Comparison of ENCODE assay signal across 10 cellular contexts in genomic region chr9:34374905-34375552, GRCh38. TPM values are rescaled to one million over a fixed set of nuclear protein-coding genes. Genes with fewer than 3 reads are reported as not detected.
DNase-seq lines count a peak whose midpoint lies in the region; ATAC-seq, FAIRE-seq and TF ChIP-seq lines count a peak whose summit lies in the region.
"Had no signal": no experiment of that assay in that cellular context is flagged by ENCODE, and none has a peak within 500 bp of the region (broad histone marks: within the 10 kb centered on the region; RNA-seq: fewer than 3 reads in every experiment).

No MANE protein-coding gene starts in this region.

- WGBS in mesenchymal stem cell, result 55% methylated on average over 5 of the region's 5 CpGs

- no peaks in the 10 kb centered on the region for H3K79me1 ChIP-seq in mesenchymal stem cell (replicated peaks; ENCODE audit: low read length, poor library complexity, severe bottlenecking)

- no peak overlapping the region for H2BK5ac ChIP-seq in mesenchymal stem cell (ENCODE audit: low read depth, low read length, poor library complexity, severe bottlenecking)

- H2BK12ac ChIP-seq in mesenchymal stem cell (ENCODE audit: low read length in 2 of 2), result no peak overlapping the region

- H3K9ac ChIP-seq in astrocyte (ENCODE audit: low read length) (no peak overlapping the region), muscle layer of colon (ENCODE audit: low read length) (peak overlapping the region; percentile 83), mesenchymal stem cell (ENCODE audit: low read length) (no peak overlapping the region)

- no peak overlapping the region for H3K14ac ChIP-seq in mesenchymal stem cell (ENCODE audit: low read length in 2 of 2)

- H3K23ac ChIP-seq in mesenchymal stem cell (ENCODE audit: low read length in 2 of 2), result no peak overlapping the region

- H3K27ac Mint-ChIP-seq in astrocyte (ENCODE audit: unreplicated experiment), result no peak overlapping the region

- peaks cover 9% of the 10 kb centered on the region for H3K4me1 Mint-ChIP-seq in astrocyte (ENCODE audit: low read depth, unreplicated experiment)

- no peaks in the 10 kb centered on the region for H3K9me3 Mint-ChIP-seq in astrocyte (ENCODE audit: unreplicated experiment)

- H3K79me2 ChIP-seq in astrocyte (ENCODE audit: insufficient read depth, low read length), result no peaks in the 10 kb centered on the region

- H4K8ac ChIP-seq in mesenchymal stem cell (ENCODE audit: low read length), result no peak overlapping the region

- no peak overlapping the region for H2AK5ac ChIP-seq in mesenchymal stem cell (ENCODE audit: low read length, severe bottlenecking)

- H3K27ac ChIP-seq in astrocyte (ENCODE audit: low read depth, low read length), result no peak overlapping the region
- peak overlapping the region; percentile 27 for H3K27ac ChIP-seq in muscle layer of colon (ENCODE audit: low read depth, low read length)
- H3K27ac ChIP-seq in mesenchymal stem cell (ENCODE audit: low read length, poor library complexity, severe bottlenecking), result no peak overlapping the region

- peaks cover 15% of the 10 kb centered on the region for H3K9me3 ChIP-seq in astrocyte (ENCODE audit: insufficient read depth, low read depth, low read length)
- H3K9me3 ChIP-seq in muscle layer of colon (ENCODE audit: low read length), result no peaks in the 10 kb centered on the region
- H3K9me3 ChIP-seq in mesenchymal stem cell (ENCODE audit: control insufficient read depth, low read length), result no peaks in the 10 kb centered on the region

- no peak overlapping the region for H3K18ac ChIP-seq in mesenchymal stem cell (ENCODE audit: low read depth in 1 of 2, low read length in 2 of 2)

- DNase-seq in COLO668 (lab: John Stamatoyannopoulos, UW; ENCODE audit: unreplicated experiment) (peak; percentile 28), NB4 (ENCODE audit: low read depth) (peak; percentile 30), astrocyte (ENCODE audit: low read depth) (no peak), EL (no peak), mesenchymal stem cell (no peak)
- no peak for DNase-seq in central memory CD4-positive, alpha-beta T cell
- DNase-seq: posterior cingulate gyrus, SHP77 had no signal

- H3K36me3 Mint-ChIP-seq in astrocyte (ENCODE audit: low read depth, unreplicated experiment), result peaks cover 15% of the 10 kb centered on the region

- no peak overlapping the region for H2BK120ac ChIP-seq in mesenchymal stem cell (ENCODE audit: low read depth, low read length)

- TF ChIP-seq POLR2A in NB4 (IDR thresholded peaks at IDR 0.05; ENCODE audit: extremely low read depth, insufficient read length), result no peak

- H2AFZ ChIP-seq in astrocyte (ENCODE audit: low read depth, low read length) (no peak overlapping the region), mesenchymal stem cell (ENCODE audit: low read depth, low read length) (no peak overlapping the region)

- H3K27me3 Mint-ChIP-seq in astrocyte (ENCODE audit: low read depth, unreplicated experiment), result peaks cover 10% of the 10 kb centered on the region

- H3K4me2 ChIP-seq in astrocyte (ENCODE audit: low read length) (no peak overlapping the region), mesenchymal stem cell (ENCODE audit: low read length, poor library complexity, severe bottlenecking) (no peak overlapping the region)

- H3K27me3 ChIP-seq in astrocyte (ENCODE audit: insufficient read depth, low read length) (no peaks in the 10 kb centered on the region), muscle layer of colon (ENCODE audit: control insufficient read depth in 1 of 2, insufficient read depth in 2 of 2, low read length in 2 of 2) (no peaks in the 10 kb centered on the region), mesenchymal stem cell (ENCODE audit: control insufficient read depth in 1 of 2, insufficient read depth in 1 of 2, low read length in 2 of 2) (peaks cover 0 to 39% of the 10 kb centered on the region in 2 experiments)

- H3K36me3 ChIP-seq in astrocyte (ENCODE audit: insufficient read depth, low read length), result no peaks in the 10 kb centered on the region
- peaks cover 19% of the 10 kb centered on the region for H3K36me3 ChIP-seq in muscle layer of colon (ENCODE audit: insufficient read depth, low read length)
- H3K36me3 ChIP-seq in mesenchymal stem cell (ENCODE audit: control insufficient read depth in 1 of 2, insufficient read depth in 2 of 2, low read depth in 1 of 2, low read length in 2 of 2), result peaks cover 0 to 21% of the 10 kb centered on the region in 2 experiments

- no peak for ATAC-seq in HG02852 (IDR thresholded peaks at IDR 0.05; ENCODE audit: unreplicated experiment)

- no peak for FAIRE-seq in astrocyte (lab: Jason Lieb, UNC)

- H2BK15ac ChIP-seq in mesenchymal stem cell (ENCODE audit: low read depth, poor library complexity, severe bottlenecking), result no peak overlapping the region

- H3K4ac ChIP-seq in mesenchymal stem cell (ENCODE audit: low read depth in 1 of 2, low read length in 2 of 2), result no peak overlapping the region

- peaks cover 4% of the 10 kb centered on the region for H3K4me1 ChIP-seq in astrocyte (ENCODE audit: insufficient read depth, low read length)
- peaks cover 43% of the 10 kb centered on the region for H3K4me1 ChIP-seq in muscle layer of colon (ENCODE audit: insufficient read depth, low read length)
- peaks cover 18% of the 10 kb centered on the region for H3K4me1 ChIP-seq in mesenchymal stem cell (ENCODE audit: control insufficient read depth, insufficient read depth, low read depth, low read length)

- H3K4me3 ChIP-seq in NB4 (ENCODE audit: low read depth, low read length), result no peak overlapping the region
- no peak overlapping the region for H3K4me3 ChIP-seq in astrocyte (ENCODE audit: insufficient read depth, low read depth, low read length)
- peak overlapping the region in 1 of 2 donors; percentile 95 for H3K4me3 ChIP-seq in muscle layer of colon (ENCODE audit: low read depth in 1 of 2, low read length in 2 of 2)
- H3K4me3 ChIP-seq in mesenchymal stem cell (ENCODE audit: insufficient read depth in 1 of 2, low read depth in 1 of 2, low read length in 2 of 2), result no peak overlapping the region

- TF ChIP-seq CTCF in NB4 (IDR thresholded peaks at IDR 0.05; ENCODE audit: low read depth, low read length) (no peak), astrocyte (IDR thresholded peaks at IDR 0.05; ENCODE audit: insufficient read depth, low read depth, low read length) (no peak)

- H4K20me1 ChIP-seq in astrocyte (ENCODE audit: insufficient read depth, low read length), result no peaks in the 10 kb centered on the region

- peak overlapping the region; percentile 88 for H3K4me3 Mint-ChIP-seq in astrocyte (ENCODE audit: unreplicated experiment)

- no peak overlapping the region for H4K91ac ChIP-seq in mesenchymal stem cell (ENCODE audit: low read length)

RNA-seq across cellular contexts. Expression of gene MYORG, which starts 1.7 kb away (rescaled TPM):
- 6.9 and 7.3 TPM in 2 replicates for total RNA-seq in astrocyte
- 2.2 TPM for polyA plus RNA-seq in mesenchymal stem cell (2013, experiment 1 of 2)
- 2.2 TPM for polyA plus RNA-seq in mesenchymal stem cell (2013, experiment 2 of 2)

RNA-seq across cellular contexts. Expression of gene NUDT2, which starts 45.7 kb away (rescaled TPM):
- total RNA-seq in astrocyte, result 12.8 and 12.9 TPM in 2 replicates
- 24.9 TPM for polyA plus RNA-seq in mesenchymal stem cell (2013, experiment 1 of 2)
- 25.0 TPM for polyA plus RNA-seq in mesenchymal stem cell (2013, experiment 2 of 2)

RNA-seq across cellular contexts. Expression of gene KIF24, which starts 46.0 kb away (rescaled TPM):
- 0.79 and 0.86 TPM in 2 replicates for total RNA-seq in astrocyte
- 0.43 TPM for polyA plus RNA-seq in mesenchymal stem cell (2013, experiment 1 of 2)
- polyA plus RNA-seq in mesenchymal stem cell (2013, experiment 2 of 2), result 0.45 TPM

Comparison
In these comparisons a context has a peak if more than half of its experiments do, and no peak if none do; other contexts are left out.
1. DNase-seq: peak in COLO668 (single experiment) and NB4 (single experiment); none in astrocyte (single experiment), EL (single experiment), mesenchymal stem cell (single experiment) and central memory CD4-positive, alpha-beta T cell (single experiment).